In genomic region chr2:112811841-112812306, GRCh38 we compare ENCODE assay signal across 10 cellular contexts. TPM values are rescaled to one million over a fixed set of nuclear protein-coding genes. Genes with fewer than 3 reads are reported as not detected.
A peak's percentile ranks its signal among the peaks of the same experiment; 100 is the strongest.
DNase-seq lines count a peak whose midpoint lies in the region; ATAC-seq, FAIRE-seq and TF ChIP-seq lines count a peak whose summit lies in the region.
"Had no signal": no experiment of that assay in that cellular context is flagged by ENCODE, and none has a peak within 500 bp of the region (broad histone marks: within the 10 kb centered on the region; RNA-seq: fewer than 3 reads in every experiment).

No MANE protein-coding gene starts in this region.

- H3K27me3 Mint-ChIP-seq in activated T-helper 2 cell treated with anti-CD3 and anti-CD28 coated beads, Interferon-gamma antibody, Interleukin-2, Interleukin-4, amounts not matched to agents 10 μg/mL and 5 μg/mL and 100 μg/mL, durations not matched to agents 14 hours and 24 hours and 36 hours (ENCODE audit: low read depth), result no peaks in the 10 kb centered on the region
- H3K27me3 Mint-ChIP-seq: naive B cell had no signal

- CTCF ChIA-PET in A549 (lab: Yijun Ruan, JAX), result interaction anchor here (1.5 to 2.3 kb wide), 3 partner anchors 60 to 73 kb away, joined by 4 to 6 read pairs (median 5); no protein-coding TSS in a partner anchor

- DNase-seq in A549 (ENCODE audit: low read depth in 1 of 2, low spot score in 1 of 2) (peak in 1 of 2 experiments; percentile 64), H4 (ENCODE audit: low spot score) (peak; percentile 48), kidney glomerular epithelial cell (lab: John Stamatoyannopoulos, UW) (peak; percentile 48), NCI-H1105 (lab: John Stamatoyannopoulos, UW) (no peak), globus pallidus (ENCODE audit: low spot score) (no peak)
- no peak for DNase-seq in activated T-helper 2 cell treated with anti-CD3 and anti-CD28 coated beads, Interferon-gamma antibody, Interleukin-2, Interleukin-4, amounts not matched to agents 10 μg/mL and 5 μg/mL and 100 μg/mL, durations not matched to agents 14 hours and 24 hours and 36 hours (ENCODE audit: low spot score)
- DNase-seq: naive B cell had no signal

- ATAC-seq in A549 (peak in 1 of 2 experiments; percentile 80; a peak in 3 of 6 replicates), HG02973 (IDR thresholded peaks at IDR 0.05; ENCODE audit: unreplicated experiment) (no peak), HG02678 (IDR thresholded peaks at IDR 0.05; ENCODE audit: unreplicated experiment) (no peak)

- peak overlapping the region; percentile 24; the same call in 2 of the 3 replicates for H3K4me2 ChIP-seq in A549

- peaks cover 23% of the 10 kb centered on the region for H3K4me1 Mint-ChIP-seq in activated T-helper 2 cell treated with anti-CD3 and anti-CD28 coated beads, Interferon-gamma antibody, Interleukin-2, Interleukin-4, amounts not matched to agents 10 μg/mL and 5 μg/mL and 100 μg/mL, durations not matched to agents 14 hours and 24 hours and 36 hours (ENCODE audit: low read depth)

- peak overlapping the region; percentile 33 for H3K27ac Mint-ChIP-seq in activated T-helper 2 cell treated with anti-CD3 and anti-CD28 coated beads, Interferon-gamma antibody, Interleukin-2, Interleukin-4, amounts not matched to agents 10 μg/mL and 5 μg/mL and 100 μg/mL, durations not matched to agents 14 hours and 24 hours and 36 hours

- H3K4me1 ChIP-seq in A549, result peaks cover 14% of the 10 kb centered on the region

- intact Hi-C loops in activated T-helper 2 cell treated with anti-CD3 and anti-CD28 coated beads, Interferon-gamma antibody, Interleukin-2, Interleukin-4, amounts not matched to agents 10 μg/mL and 5 μg/mL and 100 μg/mL, durations not matched to agents 14 hours and 24 hours and 36 hours (cut with micrococcal nuclease), result no loop called here

- 0 out of 3 replicates have a peak, but pooled peaks cover 4% of the 10 kb centered on the region for H3K9me3 ChIP-seq in A549

- TF ChIP-seq EP300 in A549 (IDR thresholded peaks at IDR 0.05), result no peak

- TF ChIP-seq POLR2A in A549 (IDR thresholded peaks at IDR 0.05; ENCODE audit: low read length), result no peak

- 45% methylated on average over 7 of the region's 7 CpGs for WGBS in A549 (ENCODE audit: missing lambda C conversion rate)

- no peak for FAIRE-seq in A549 (lab: Jason Lieb, UNC)

- peak overlapping the region; percentile 27 to 66; a peak in 3 of 6 replicates for H3K27ac ChIP-seq in A549

- peaks cover 25% of the 10 kb centered on the region for H3K9me3 Mint-ChIP-seq in activated T-helper 2 cell treated with anti-CD3 and anti-CD28 coated beads, Interferon-gamma antibody, Interleukin-2, Interleukin-4, amounts not matched to agents 10 μg/mL and 5 μg/mL and 100 μg/mL, durations not matched to agents 14 hours and 24 hours and 36 hours

- POLR2A ChIA-PET in A549 (lab: Yijun Ruan, JAX), result no interaction called here

- no peak overlapping the region for H3K4me3 ChIP-seq in A549

- H3K4me3 Mint-ChIP-seq in activated T-helper 2 cell treated with anti-CD3 and anti-CD28 coated beads, Interferon-gamma antibody, Interleukin-2, Interleukin-4, amounts not matched to agents 10 μg/mL and 5 μg/mL and 100 μg/mL, durations not matched to agents 14 hours and 24 hours and 36 hours (ENCODE audit: low read depth), result no peak overlapping the region
- H3K4me3 Mint-ChIP-seq: naive B cell had no signal

- H3K36me3 Mint-ChIP-seq in activated T-helper 2 cell treated with anti-CD3 and anti-CD28 coated beads, Interferon-gamma antibody, Interleukin-2, Interleukin-4, amounts not matched to agents 10 μg/mL and 5 μg/mL and 100 μg/mL, durations not matched to agents 14 hours and 24 hours and 36 hours (ENCODE audit: low read depth), result peaks cover 4% of the 10 kb centered on the region

- TF ChIP-seq RAD21 in A549 (conservative IDR thresholded peaks at IDR 0.05 in 1 of 2, IDR thresholded peaks at IDR 0.05 in 1 of 2), result no peak

- TF ChIP-seq CTCF in A549 (IDR thresholded peaks at IDR 0.05), result no peak

TF ChIP-seq in A549, 52 proteins besides CTCF, POLR2A, EP300 and RAD21 (continues in another document):
- TF ChIP-seq CHD4 (IDR thresholded peaks at IDR 0.05; ENCODE audit: borderline replicate concordance) (no peak), HMGXB4 (CRISPR knock-in tag; IDR thresholded peaks at IDR 0.05; ENCODE audit: borderline replicate concordance) (no peak), KDM5A (IDR thresholded peaks at IDR 0.05) (no peak), ESRRA (IDR thresholded peaks at IDR 0.05; ENCODE audit: borderline replicate concordance, low read length) (no peak), HEYL (CRISPR knock-in tag; IDR thresholded peaks at IDR 0.05) (no peak), CBX2 (IDR thresholded peaks at IDR 0.05; ENCODE audit: borderline replicate concordance, low read depth) (no peak), PHF8 (IDR thresholded peaks at IDR 0.05; ENCODE audit: borderline replicate concordance, low read depth) (no peak), CHD2 (IDR thresholded peaks at IDR 0.05; ENCODE audit: low read length, partially characterized antibody) (no peak), JUNB (IDR thresholded peaks at IDR 0.05) (no peak), HDAC2 (IDR thresholded peaks at IDR 0.05) (no peak), ZSCAN20 (CRISPR knock-in tag; IDR thresholded peaks at IDR 0.05) (no peak), CBX8 (IDR thresholded peaks at IDR 0.05) (no peak), NFE2L2 (conservative IDR thresholded peaks at IDR 0.05; ENCODE audit: low read length) (no peak), ZFP36 (IDR thresholded peaks at IDR 0.05; ENCODE audit: borderline replicate concordance, partially characterized antibody) (no peak)
- TF ChIP-seq, protein P1, sequence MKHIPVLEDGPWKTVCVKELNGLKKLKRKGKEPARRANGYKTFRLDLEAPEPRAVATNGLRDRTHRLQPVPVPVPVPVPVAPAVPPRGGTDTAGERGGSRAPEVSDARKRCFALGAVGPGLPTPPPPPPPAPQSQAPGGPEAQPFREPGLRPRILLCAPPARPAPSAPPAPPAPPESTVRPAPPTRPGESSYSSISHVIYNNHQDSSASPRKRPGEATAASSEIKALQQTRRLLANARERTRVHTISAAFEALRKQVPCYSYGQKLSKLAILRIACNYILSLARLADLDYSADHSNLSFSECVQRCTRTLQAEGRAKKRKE (CRISPR knock-in tag; IDR thresholded peaks at IDR 0.05; ENCODE audit: low read depth), result no peak
- TF ChIP-seq, protein P2, sequence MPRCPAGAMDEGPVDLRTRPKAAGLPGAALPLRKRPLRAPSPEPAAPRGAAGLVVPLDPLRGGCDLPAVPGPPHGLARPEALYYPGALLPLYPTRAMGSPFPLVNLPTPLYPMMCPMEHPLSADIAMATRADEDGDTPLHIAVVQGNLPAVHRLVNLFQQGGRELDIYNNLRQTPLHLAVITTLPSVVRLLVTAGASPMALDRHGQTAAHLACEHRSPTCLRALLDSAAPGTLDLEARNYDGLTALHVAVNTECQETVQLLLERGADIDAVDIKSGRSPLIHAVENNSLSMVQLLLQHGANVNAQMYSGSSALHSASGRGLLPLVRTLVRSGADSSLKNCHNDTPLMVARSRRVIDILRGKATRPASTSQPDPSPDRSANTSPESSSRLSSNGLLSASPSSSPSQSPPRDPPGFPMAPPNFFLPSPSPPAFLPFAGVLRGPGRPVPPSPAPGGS (IDR thresholded peaks at IDR 0.05), result no peak

RNA-seq across cellular contexts. Expression of gene IL1B, which starts 24.7 kb away (rescaled TPM):
- polyA plus RNA-seq in A549 (2011; rRNA removed), result 0.70 and 0.98 TPM in 2 replicates
- polyA plus RNA-seq in A549 (2012; cell fraction: cytosol; rRNA removed), result 0.38 and 0.41 TPM in 2 replicates
- polyA plus RNA-seq in A549 (2012; cell fraction: nucleus; rRNA removed), result 0.58 and 0.95 TPM in 2 replicates
- 0.14 to 0.54 TPM (median 0.38 TPM) in 3 replicates for polyA plus RNA-seq in A549 (2017; fragmentation: RNase III; extraction: RNeasy Plus Mini Kit Qiagen cat#74134 plus additional on column Dnase treatment)
- 0.88 and 1.8 TPM in 2 replicates for polyA minus RNA-seq in A549 (2011; rRNA and poly(A)+ RNA removed)
- not detected in 2 replicates for total RNA-seq in H4 (2014; rRNA removed; shearing (Covaris generic))
- not detected in 2 replicates for total RNA-seq in activated T-helper 2 cell treated with anti-CD3 and anti-CD28 coated beads, Interferon-gamma antibody, Interleukin-2, Interleukin-4, amounts not matched to agents 10 μg/mL and 5 μg/mL and 100 μg/mL, durations not matched to agents 14 hours and 24 hours and 36 hours
- total RNA-seq: T-helper 1 cell treated with Interleukin-12 subunit alpha and Interleukin-12 subunit beta and Interleukin-4 antibody, amounts not matched to agents 30 ng/mL and 1 ng/mL, for 36 hours had no signal

RNA-seq across cellular contexts. Expression of gene IL1A, which starts 27.6 kb away (rescaled TPM):
- polyA plus RNA-seq in A549 (2011; rRNA removed) (0.25 and 0.95 TPM in 2 replicates), A549 (2017; fragmentation: RNase III; extraction: RNeasy Plus Mini Kit Qiagen cat#74134 plus additional on column Dnase treatment) (0.10 to 0.11 TPM in 2 of 3 replicates, not detected in the other)
- polyA plus RNA-seq in A549 (2012; cell fraction: cytosol; rRNA removed), result 0.10 and 0.12 TPM in 2 replicates
- 0.06 and 0.22 TPM in 2 replicates for polyA plus RNA-seq in A549 (2012; cell fraction: nucleus; rRNA removed)
- polyA minus RNA-seq in A549 (2011; rRNA and poly(A)+ RNA removed), result 0.50 TPM in 1 of 2 replicates, not detected in the other
- total RNA-seq in H4 (2014; rRNA removed; shearing (Covaris generic)), result 0.06 TPM in 1 of 2 replicates, not detected in the other
- 6.8 and 7.0 TPM in 2 replicates for total RNA-seq in activated T-helper 2 cell treated with anti-CD3 and anti-CD28 coated beads, Interferon-gamma antibody, Interleukin-2, Interleukin-4, amounts not matched to agents 10 μg/mL and 5 μg/mL and 100 μg/mL, durations not matched to agents 14 hours and 24 hours and 36 hours

RNA-seq across cellular contexts. Expression of gene CKAP2L, which starts 47.5 kb away (rescaled TPM):
- polyA plus RNA-seq in A549 (2011; rRNA removed) (11.3 and 14.0 TPM in 2 replicates), A549 (2017; fragmentation: RNase III; extraction: RNeasy Plus Mini Kit Qiagen cat#74134 plus additional on column Dnase treatment) (14.0 to 17.1 TPM (median 15.9 TPM) in 3 replicates)
- 4.3 and 4.4 TPM in 2 replicates for polyA plus RNA-seq in A549 (2012; cell fraction: cytosol; rRNA removed)
- polyA plus RNA-seq in A549 (2012; cell fraction: nucleus; rRNA removed), result 1.8 and 2.1 TPM in 2 replicates
- polyA minus RNA-seq in A549 (2011; rRNA and poly(A)+ RNA removed), result 3.9 and 7.9 TPM in 2 replicates
- 15.7 and 15.8 TPM in 2 replicates for total RNA-seq in H4 (2014; rRNA removed; shearing (Covaris generic))
- total RNA-seq in activated T-helper 2 cell treated with anti-CD3 and anti-CD28 coated beads, Interferon-gamma antibody, Interleukin-2, Interleukin-4, amounts not matched to agents 10 μg/mL and 5 μg/mL and 100 μg/mL, durations not matched to agents 14 hours and 24 hours and 36 hours, result 24.4 and 27.2 TPM in 2 replicates

Comparison
In these comparisons a context has a peak if more than half of its experiments do, and no peak if none do; other contexts are left out.
1. DNase-seq: peak in H4 (single experiment) and kidney glomerular epithelial cell (single experiment); none in activated T-helper 2 cell treated with anti-CD3 and anti-CD28 coated beads, Interferon-gamma antibody, Interleukin-2, Interleukin-4, amounts not matched to agents 10 μg/mL and 5 μg/mL and 100 μg/mL, durations not matched to agents 14 hours and 24 hours and 36 hours (single experiment), NCI-H1105 (single experiment) and globus pallidus (single experiment).